19 cellular contexts compared by ENCODE assay signal in genomic region chr11:92607969-92608711, GRCh38.
"Had no signal": no experiment of that assay in that cellular context is flagged by ENCODE, and none has a peak within 500 bp of the region (broad histone marks: within the 10 kb centered on the region; RNA-seq: fewer than 3 reads in every experiment).

No MANE protein-coding gene starts in this region.

- H3K27ac ChIP-seq: foreskin keratinocyte, left ventricle myocardium inferior, neural progenitor cell, pancreas, suprapubic skin, thyroid gland had no signal

- H3K9ac ChIP-seq: neural progenitor cell had no signal

- H3K4me3 ChIP-seq: left ventricle myocardium inferior, lung, neural progenitor cell, pancreas, smooth muscle cell, suprapubic skin, thyroid gland had no signal

- H3K9me3 ChIP-seq: left ventricle myocardium inferior, pancreas, suprapubic skin, thyroid gland had no signal

- DNase-seq: effector CD4-positive, alpha-beta T cell; endodermal cell; foreskin keratinocyte; kidney; left cardiac atrium; left ventricle myocardium inferior; mesenchymal stem cell; midbrain; nucleus accumbens; pancreas; right cardiac atrium; stimulated activated CD4-positive, alpha-beta T cell treated with anti-CD3 and anti-CD28 coated beads, Interleukin-4, amount 100 ng/mL, for 1 hour; stimulated activated CD8-positive, alpha-beta memory T cell treated with anti-CD3 and anti-CD28 coated beads, Interleukin-4, amount 100 ng/mL, for 48 hours; stimulated activated naive CD8-positive, alpha-beta T cell treated with anti-CD3 and anti-CD28 coated beads, Interleukin-15, Interleukin-2, amounts not matched to agents 100 U/mL and 50 U/mL, for 24 hours; thyroid gland had no signal

- H3K36me3 ChIP-seq: left ventricle myocardium inferior, neural progenitor cell, pancreas, suprapubic skin, thyroid gland had no signal
